In genomic region chr20:62551408-62552323, GRCh38 we compare ENCODE assay signal across 10 cellular contexts.
DNase-seq lines count a peak whose midpoint lies in the region; ATAC-seq, FAIRE-seq and TF ChIP-seq lines count a peak whose summit lies in the region.
"Had no signal": no experiment of that assay in that cellular context is flagged by ENCODE, and none has a peak within 500 bp of the region (broad histone marks: within the 10 kb centered on the region; RNA-seq: fewer than 3 reads in every experiment).

No MANE protein-coding gene starts in this region.

- no TSS peak for BruUV-seq in endothelial cell of umbilical vein (replicated peaks; lab: Mats Ljungman, UMichigan)

- no peak overlapping the region for H2BK15ac ChIP-seq in neuronal stem cell (ENCODE audit: low read length)

- H2AFZ ChIP-seq in ACC112 (ENCODE audit: low read length, unreplicated experiment) (no peak overlapping the region), endothelial cell of umbilical vein (ENCODE audit: low read depth, low read length) (no peak overlapping the region), neuronal stem cell (ENCODE audit: low read length) (no peak overlapping the region)

- H3K18ac ChIP-seq in neuronal stem cell (ENCODE audit: low read length), result peak overlapping the region; percentile 91

- H3K9ac ChIP-seq in endothelial cell of umbilical vein (replicated peaks; ENCODE audit: extremely low read depth, insufficient read depth, low read length) (no peak overlapping the region), neuronal stem cell (ENCODE audit: low read depth, low read length, poor library complexity) (no peak overlapping the region)

- no peak overlapping the region for H2BK5ac ChIP-seq in neuronal stem cell (ENCODE audit: low read length)

- H3K27me3 ChIP-seq in ACC112 (ENCODE audit: insufficient read depth, low read length) (peaks cover 72% of the 10 kb centered on the region), endothelial cell of umbilical vein (ENCODE audit: control insufficient read depth in 2 of 2, insufficient read depth in 2 of 2, low read length in 2 of 2) (peaks cover 16 to 30% of the 10 kb centered on the region in 2 experiments), neuronal stem cell (ENCODE audit: control insufficient read depth in 3 of 3, insufficient read depth in 3 of 3, low read depth in 1 of 3, low read length in 3 of 3) (peaks cover 8 to 98% (median 23%) of the 10 kb centered on the region in 3 experiments)

- POLR2A ChIA-PET in HEK293 (lab: Yijun Ruan, JAX), result no interaction called here
- POLR2A ChIA-PET in endothelial cell of umbilical vein (lab: Charles Lee), result no interaction called here
- POLR2A ChIA-PET in activated CD4-positive, alpha-beta T cell treated with anti-CD3 and anti-CD28 coated beads, Interleukin-2, amount 10 ng/mL, durations not matched to agents 7 days and 5 days (lab: Charles Lee), result no interaction called here

- H3K9me1 ChIP-seq in endothelial cell of umbilical vein (replicated peaks; ENCODE audit: control insufficient read depth, extremely low read depth, insufficient read depth, low read length), result no peaks in the 10 kb centered on the region

- no peak for TF ChIP-seq POLR2A in endothelial cell of umbilical vein (IDR thresholded peaks at IDR 0.05; ENCODE audit: low read depth, low read length)

- intact Hi-C loops in endothelial cell of umbilical vein (cut with micrococcal nuclease), result no loop called here

- H3K23ac ChIP-seq in neuronal stem cell (ENCODE audit: low read depth, low read length, poor library complexity), result peak overlapping the region; percentile 73

- H3K27ac Mint-ChIP-seq in activated CD4-positive, alpha-beta T cell treated with anti-CD3 and anti-CD28 coated beads, Interleukin-2, amount 10 ng/mL, durations not matched to agents 7 days and 5 days, result no peak overlapping the region

- no peak overlapping the region for H2BK12ac ChIP-seq in neuronal stem cell (ENCODE audit: low read length)

- H3K79me1 ChIP-seq in neuronal stem cell (ENCODE audit: low read depth, low read length), result peaks cover 2% of the 10 kb centered on the region

- H4K91ac ChIP-seq in neuronal stem cell (ENCODE audit: low read depth, low read length, poor library complexity), result no peak overlapping the region

- no peak overlapping the region for H2BK120ac ChIP-seq in neuronal stem cell (ENCODE audit: low read depth, low read length)

- H3K14ac ChIP-seq in neuronal stem cell (ENCODE audit: low read length), result no peak overlapping the region

- H3K79me2 ChIP-seq in ACC112 (ENCODE audit: control insufficient read depth, insufficient read depth, low read length, unreplicated experiment) (no peaks in the 10 kb centered on the region), endothelial cell of umbilical vein (ENCODE audit: control insufficient read depth, insufficient read depth, low read length) (no peaks in the 10 kb centered on the region)

- no peak overlapping the region for H3K27ac ChIP-seq in ACC112 (ENCODE audit: low read depth, low read length)
- no peak overlapping the region for H3K27ac ChIP-seq in HEK293 (ENCODE audit: extremely low read depth, low read depth, low read length)
- H3K27ac ChIP-seq in endothelial cell of umbilical vein (ENCODE audit: insufficient read depth, low read depth, low read length), result no peak overlapping the region
- H3K27ac ChIP-seq in neuronal stem cell (replicated peaks; ENCODE audit: low read length), result no peak overlapping the region
- H3K27ac ChIP-seq: SJSA1 had no signal

- H3K9me3 Mint-ChIP-seq in activated CD4-positive, alpha-beta T cell treated with anti-CD3 and anti-CD28 coated beads, Interleukin-2, amount 10 ng/mL, durations not matched to agents 7 days and 5 days, result no peaks in the 10 kb centered on the region

- no peaks in the 10 kb centered on the region for H3K36me3 ChIP-seq in ACC112 (ENCODE audit: insufficient read depth, low read length)
- H3K36me3 ChIP-seq in HEK293 (ENCODE audit: control insufficient read depth in 2 of 2, insufficient read depth in 1 of 2, low read length in 2 of 2), result no peaks in the 10 kb centered on the region
- H3K36me3 ChIP-seq in endothelial cell of umbilical vein (ENCODE audit: control insufficient read depth in 2 of 2, extremely low read depth in 1 of 2, insufficient read depth in 2 of 2, low read length in 2 of 2), result no peaks in the 10 kb centered on the region
- H3K36me3 ChIP-seq in neuronal stem cell (replicated peaks in 1 of 2; ENCODE audit: control insufficient read depth in 2 of 2, insufficient read depth in 2 of 2, low read length in 2 of 2), result no peaks in the 10 kb centered on the region
- H3K36me3 ChIP-seq: SJSA1 had no signal

- H3K36me3 Mint-ChIP-seq in activated CD4-positive, alpha-beta T cell treated with anti-CD3 and anti-CD28 coated beads, Interleukin-2, amount 10 ng/mL, durations not matched to agents 7 days and 5 days (ENCODE audit: low read depth), result no peaks in the 10 kb centered on the region

- CTCF ChIA-PET in HEK293 (lab: Yijun Ruan, JAX), result interaction anchor here (0.6 to 0.7 kb wide), 4 partner anchors 49 to 171 kb away, joined by 3 to 4 read pairs (median 4); no protein-coding TSS in a partner anchor
- CTCF ChIA-PET in endothelial cell of umbilical vein (lab: Charles Lee), result interaction anchor here (1.0 to 1.3 kb wide), 2 partner anchors 65 to 66 kb away, joined by 3 to 4 read pairs; no protein-coding TSS in a partner anchor
- CTCF ChIA-PET in activated CD4-positive, alpha-beta T cell treated with anti-CD3 and anti-CD28 coated beads, Interleukin-2, amount 10 ng/mL, durations not matched to agents 7 days and 5 days (lab: Charles Lee), result no interaction called here

- FAIRE-seq in endothelial cell of umbilical vein (lab: Jason Lieb, UNC), result no peak

- no peak overlapping the region for H4K8ac ChIP-seq in neuronal stem cell (ENCODE audit: low read depth, low read length)

- no peak for TF ChIP-seq CTCF in HEK293 (tag by site-specific recombination; IDR thresholded peaks at IDR 0.05)
- no peak for TF ChIP-seq CTCF in endothelial cell of umbilical vein (IDR thresholded peaks at IDR 0.05; ENCODE audit: extremely low read depth in 1 of 2, insufficient read depth in 1 of 2, low read depth in 1 of 2, low read length in 2 of 2)

- H3K9me3 ChIP-seq in HEK293 (ENCODE audit: control insufficient read depth, insufficient read depth, low read depth, low read length), result no peaks in the 10 kb centered on the region
- H3K9me3 ChIP-seq in endothelial cell of umbilical vein (replicated peaks; ENCODE audit: control insufficient read depth, insufficient read depth, low read length), result no peaks in the 10 kb centered on the region
- no peaks in the 10 kb centered on the region for H3K9me3 ChIP-seq in neuronal stem cell (replicated peaks in 1 of 2; ENCODE audit: control insufficient read depth in 2 of 2, insufficient read depth in 1 of 2, low read depth in 1 of 2, low read length in 2 of 2)
- H3K9me3 ChIP-seq: SJSA1 had no signal

- H3K4me2 ChIP-seq in endothelial cell of umbilical vein (ENCODE audit: insufficient read depth, low read length) (no peak overlapping the region), neuronal stem cell (ENCODE audit: insufficient read depth, low read length, poor library complexity, severe bottlenecking) (peak overlapping the region; percentile 73)

- no peaks in the 10 kb centered on the region for H3K4me1 Mint-ChIP-seq in activated CD4-positive, alpha-beta T cell treated with anti-CD3 and anti-CD28 coated beads, Interleukin-2, amount 10 ng/mL, durations not matched to agents 7 days and 5 days

- no peaks in the 10 kb centered on the region for H4K20me1 ChIP-seq in endothelial cell of umbilical vein (replicated peaks; ENCODE audit: control insufficient read depth, extremely low read depth, insufficient read depth, low read length)

- DNase-seq in endothelial cell of umbilical vein (ENCODE audit: low read depth, low spot score) (no peak), neuronal stem cell (ENCODE audit: low spot score) (no peak), NCI-H1092 treated with DMSO at 0.1 percent for 48 hours (lab: John Stamatoyannopoulos, UW) (no peak)
- no peak for DNase-seq in activated CD4-positive, alpha-beta T cell treated with anti-CD3 and anti-CD28 coated beads, Interleukin-2, amount 10 ng/mL, durations not matched to agents 7 days and 5 days
- DNase-seq: NCI-H1048 had no signal

- peaks cover 33% of the 10 kb centered on the region for H3K27me3 Mint-ChIP-seq in activated CD4-positive, alpha-beta T cell treated with anti-CD3 and anti-CD28 coated beads, Interleukin-2, amount 10 ng/mL, durations not matched to agents 7 days and 5 days

- H3K4me3 ChIP-seq in ACC112 (ENCODE audit: low read depth, low read length), result 0 out of 2 replicates have a peak overlapping the region, but pooled peaks have one; percentile 50
- no peak overlapping the region for H3K4me3 ChIP-seq in HEK293 (ENCODE audit: low read depth, low read length)
- H3K4me3 ChIP-seq in endothelial cell of umbilical vein (replicated peaks in 1 of 3; ENCODE audit: insufficient read depth in 1 of 3, low read depth in 1 of 3, low read length in 3 of 3), result no peak overlapping the region
- no peak overlapping the region for H3K4me3 ChIP-seq in neuronal stem cell (ENCODE audit: low read length in 2 of 2)
- H3K4me3 ChIP-seq: SJSA1 had no signal

- H3K4me3 Mint-ChIP-seq in activated CD4-positive, alpha-beta T cell treated with anti-CD3 and anti-CD28 coated beads, Interleukin-2, amount 10 ng/mL, durations not matched to agents 7 days and 5 days, result no peak overlapping the region

- H2AK5ac ChIP-seq in neuronal stem cell (ENCODE audit: low read depth, low read length), result peak overlapping the region; percentile 90

- no CpG with 5 or more reads among the region's 47 CpGs for WGBS in neuronal stem cell (ENCODE audit: extremely low coverage in 2 of 2, insufficient read length in 2 of 2, insufficient replicate concordance in 1 of 2), 2 donors

- dilution Hi-C loops in endothelial cell of umbilical vein (cut with MboI; ENCODE audit: extremely low pct_ligation_motif_present, low sequenced_read_pairs), result no loop called here

- ATAC-seq in GM18517 (IDR thresholded peaks at IDR 0.05; ENCODE audit: unreplicated experiment) (no peak), HG03175 (IDR thresholded peaks at IDR 0.05; ENCODE audit: unreplicated experiment) (no peak)

- no peak overlapping the region for H3K4ac ChIP-seq in neuronal stem cell (ENCODE audit: low read length)

- H3K4me1 ChIP-seq in ACC112 (ENCODE audit: control insufficient read depth, insufficient read depth, low read length, unreplicated experiment) (no peaks in the 10 kb centered on the region), HEK293 (ENCODE audit: control insufficient read depth, insufficient read depth, low read length) (no peaks in the 10 kb centered on the region), endothelial cell of umbilical vein (ENCODE audit: control insufficient read depth, extremely low read depth, insufficient read depth, low read length) (no peaks in the 10 kb centered on the region), neuronal stem cell (ENCODE audit: control insufficient read depth in 2 of 2, insufficient read depth in 1 of 2, low read depth in 1 of 2, low read length in 2 of 2) (peaks cover 7 to 9% of the 10 kb centered on the region in 2 donors)
- H3K4me1 ChIP-seq: SJSA1 had no signal

TF ChIP-seq in HEK293, 187 proteins besides CTCF, POLR2A, EP300 and RAD21 (continues in another document):
- no peak for TF ChIP-seq ZNF23 (tag by site-specific recombination; IDR thresholded peaks at IDR 0.05; ENCODE audit: borderline replicate concordance)

TF ChIP-seq in endothelial cell of umbilical vein, 7 proteins besides CTCF, POLR2A, EP300 and RAD21 (continues in another document):
- peak; percentile 83 for TF ChIP-seq EZH2 (IDR thresholded peaks at IDR 0.05; ENCODE audit: borderline replicate concordance, low read depth, low read length, severe bottlenecking)
